17 cellular contexts compared by ENCODE assay signal in genomic region chr16:28875134-28876015, GRCh38. TPM values are rescaled to one million over a fixed set of nuclear protein-coding genes. Genes with fewer than 3 reads are reported as not detected.
DNase-seq lines count a peak whose midpoint lies in the region; ATAC-seq and TF ChIP-seq lines count a peak whose summit lies in the region.
"Had no signal": no experiment of that assay in that cellular context is flagged by ENCODE, and none has a peak within 500 bp of the region (broad histone marks: within the 10 kb centered on the region; RNA-seq: fewer than 3 reads in every experiment).

No MANE protein-coding gene starts in this region.

- no peaks in the 10 kb centered on the region for H3K4me1 ChIP-seq in mesendoderm (ENCODE audit: control insufficient read depth, low read depth, low read length)
- peaks cover 5 to 14% (median 12%) of the 10 kb centered on the region in 4 donors for H3K4me1 ChIP-seq in transverse colon

- no peak overlapping the region for H4K5ac ChIP-seq in mesendoderm (ENCODE audit: low read length)

- DNase-seq in COR-L47 (lab: John Stamatoyannopoulos, UW): peak; percentile 11
- peak; percentile 39 for DNase-seq in NAMALWA (ENCODE audit: low spot score)
- no peak for DNase-seq in mesendoderm
- DNase-seq in left lobe of liver (ENCODE audit: low spot score): no peak
- DNase-seq in transverse colon: no peak
- no peak for DNase-seq in effector CD8-positive, alpha-beta T cell (lab: John Stamatoyannopoulos, UW)
- DNase-seq: activated CD8-positive, alpha-beta T cell treated with anti-CD3 and anti-CD28 coated beads, Interleukin-2, amount 10 ng/mL, durations not matched to agents 7 days and 5 days; activated effector memory CD4-positive, alpha-beta T cell treated with anti-CD3 and anti-CD28 coated beads, Interleukin-2, amount 50 U/mL, for 16 hours; aorta; DMS79 treated with DMSO at 0.1 percent for 48 hours; left lung; MM.1S; naive thymus-derived CD4-positive, alpha-beta T cell; NCI-H2081 treated with DMSO at 0.1 percent for 48 hours; NCI-H774; SHP77 had no signal

- H3K9me3 ChIP-seq in transverse colon: no peaks in the 10 kb centered on the region
- H3K9me3 ChIP-seq: left lung had no signal

- H3K4ac ChIP-seq in mesendoderm (ENCODE audit: low read depth, low read length): no peak overlapping the region

- H3K23ac ChIP-seq in mesendoderm (ENCODE audit: low read length): no peak overlapping the region

- H3K79me1 ChIP-seq in mesendoderm (ENCODE audit: low read length): no peaks in the 10 kb centered on the region

- H4K8ac ChIP-seq in mesendoderm (ENCODE audit: low read depth, low read length): no peak overlapping the region

- H2BK5ac ChIP-seq in mesendoderm (ENCODE audit: low read length): no peak overlapping the region

- TF ChIP-seq POLR2A in transverse colon (IDR thresholded peaks at IDR 0.05): no peak

- no peak overlapping the region for H3K9ac ChIP-seq in mesendoderm (ENCODE audit: low read length)

- H2BK120ac ChIP-seq in mesendoderm (ENCODE audit: low read depth, low read length): no peak overlapping the region

- H3K79me2 ChIP-seq in mesendoderm (ENCODE audit: control insufficient read depth, insufficient read depth, low read length): no peaks in the 10 kb centered on the region

- ATAC-seq in left lobe of liver: no peak
- ATAC-seq: activated CD8-positive, alpha-beta T cell treated with anti-CD3 and anti-CD28 coated beads, Interleukin-2, amount 10 ng/mL, durations not matched to agents 7 days and 5 days; left lung; naive thymus-derived CD4-positive, alpha-beta T cell; stimulated activated memory B cell treated with anti-CD40 and anti-IgM and Interleukin-4, amounts not matched to agents 10 μg/mL and 1 μg/mL and 100 μg/mL, for 72 hours had no signal

- H3K4me3 ChIP-seq in mesendoderm (ENCODE audit: low read length) (no peak overlapping the region), transverse colon (no peak overlapping the region)
- H3K4me3 ChIP-seq: left lung had no signal

- H3K36me3 ChIP-seq in mesendoderm (ENCODE audit: control insufficient read depth, insufficient read depth, low read length): peaks cover 3% of the 10 kb centered on the region
- H3K36me3 ChIP-seq in transverse colon: peaks cover 0 to 9% (median 0%) of the 10 kb centered on the region in 4 donors

- no peak for TF ChIP-seq CTCF in transverse colon (IDR thresholded peaks at IDR 0.05)

- no peak overlapping the region for H2AK5ac ChIP-seq in mesendoderm (ENCODE audit: low read length)

- in situ Hi-C loops in transverse colon (cut with MboI; ENCODE audit: low pct_ligation_motif_present in 1 of 4, low pct_unique_long_range_greater_than_20kb in 1 of 4, low sequenced_read_pairs in 3 of 4): no loop called here

- WGBS in mesendoderm (ENCODE audit: extremely low coverage, insufficient coverage, low lambda C conversion rate): no CpG with 5 or more reads among the region's 13 CpGs
- 65% methylated on average over 13 of the region's 13 CpGs; no CpG with 5 or more reads in 1 of the 2 donors for WGBS in transverse colon (ENCODE audit: low coverage in 1 of 2), 2 donors

- peak overlapping the region; percentile 25 for H3K56ac ChIP-seq in mesendoderm (ENCODE audit: low read length)

- no peak overlapping the region for H3K4me2 ChIP-seq in mesendoderm (ENCODE audit: low read length)

- intact Hi-C loops in transverse colon (cut with DNase I; ENCODE audit: low total_unique reads): no loop called here

- no peak for TF ChIP-seq EP300 in transverse colon (IDR thresholded peaks at IDR 0.05; ENCODE audit: low read depth)

- no peak overlapping the region for H3K18ac ChIP-seq in mesendoderm (ENCODE audit: low read length)

- H2BK15ac ChIP-seq in mesendoderm (replicated peaks; ENCODE audit: low read depth): no peak overlapping the region

- H3K27ac ChIP-seq in mesendoderm (ENCODE audit: low read depth, low read length) (no peak overlapping the region), transverse colon (no peak overlapping the region)
- H3K27ac ChIP-seq: left lung had no signal

- no peaks in the 10 kb centered on the region for H3K27me3 ChIP-seq in mesendoderm (ENCODE audit: insufficient read depth, low read length, poor library complexity)
- no peaks in the 10 kb centered on the region for H3K27me3 ChIP-seq in transverse colon

RNA-seq across cellular contexts. Expression of gene ATP2A1, which starts 2.9 kb away (rescaled TPM):
- 0.44 TPM for polyA plus RNA-seq in mesendoderm (2013, experiment 1 of 2)
- polyA plus RNA-seq in mesendoderm (2013, experiment 2 of 2): 1.0 TPM
- total RNA-seq in left lobe of liver (1.4 TPM), transverse colon (1 to 10 TPM in 3 of 4 donors, not detected in 1; 1.1 to 3.2 (median 1.4) TPM)
- polyA plus RNA-seq: naive thymus-derived CD4-positive, alpha-beta T cell had no signal

RNA-seq across cellular contexts. Expression of gene SH2B1, which starts 11.7 kb away (rescaled TPM):
- polyA plus RNA-seq in mesendoderm (2013, experiment 1 of 2): 12.7 TPM
- 12.5 TPM for polyA plus RNA-seq in mesendoderm (2013, experiment 2 of 2)
- 30.8 TPM for total RNA-seq in left lobe of liver
- total RNA-seq in transverse colon: 100 to 1,000 TPM in 1 of 4 donors, 10 to 100 TPM in 3; 28.5 to 111 (median 60.4) TPM

RNA-seq across cellular contexts. Expression of gene TUFM, which starts 29.2 kb away (rescaled TPM):
- 162 TPM for polyA plus RNA-seq in mesendoderm (2013, experiment 1 of 2)
- 164 TPM for polyA plus RNA-seq in mesendoderm (2013, experiment 2 of 2)
- 177 TPM for total RNA-seq in left lobe of liver
- total RNA-seq in transverse colon: 100 to 1,000 TPM; 126 to 190 (median 143) TPM

RNA-seq across cellular contexts. Expression of gene RABEP2, which starts 49.7 kb away (rescaled TPM):
- 7.2 TPM for polyA plus RNA-seq in mesendoderm (2013, experiment 1 of 2)
- polyA plus RNA-seq in mesendoderm (2013, experiment 2 of 2): 6.6 TPM
- total RNA-seq in left lobe of liver (6.8 TPM), transverse colon (100 to 1,000 TPM in 2 of 4 donors, 10 to 100 TPM in 2; 57.1 to 182 (median 130) TPM)

RNA-seq across cellular contexts. Expression of gene ATXN2L, which starts 52.6 kb away (rescaled TPM):
- 201 TPM for polyA plus RNA-seq in mesendoderm (2013, experiment 1 of 2)
- polyA plus RNA-seq in mesendoderm (2013, experiment 2 of 2): 196 TPM
- total RNA-seq in left lobe of liver (50.1 TPM), transverse colon (100 to 1,000 TPM in 3 of 4 donors, 10 to 100 TPM in 1; 90.2 to 165 (median 105) TPM)

Comparison
In these comparisons a context has a peak if more than half of its experiments do, and no peak if none do; other contexts are left out.
1. DNase-seq: peak in COR-L47 (single experiment) and NAMALWA (single experiment); none in mesendoderm (single experiment), left lobe of liver (single experiment), transverse colon (single experiment) and effector CD8-positive, alpha-beta T cell (single experiment).